In the genomic region with DNA sequence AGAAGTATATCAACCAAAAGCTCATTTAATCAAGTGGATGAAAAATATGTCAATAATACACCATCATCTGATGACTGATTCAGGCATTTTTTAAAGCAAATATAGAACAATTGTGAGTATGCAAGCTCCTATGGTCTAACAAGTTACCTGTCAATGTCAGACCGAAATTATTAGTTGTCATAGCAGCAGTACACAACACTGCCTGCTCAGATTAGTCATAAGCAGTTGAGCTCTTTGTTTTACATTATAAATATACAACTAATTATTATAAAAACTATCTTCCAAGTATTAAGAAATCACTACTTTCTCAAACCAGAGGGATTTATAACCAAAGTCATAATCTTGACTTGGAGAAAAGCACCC, we compare ENCODE assay signal across 10 cellular contexts.
DNase-seq lines count a peak whose midpoint lies in the region; ATAC-seq and TF ChIP-seq lines count a peak whose summit lies in the region.
"Had no signal": no experiment of that assay in that cellular context is flagged by ENCODE, and none has a peak within 500 bp of the region (broad histone marks: within the 10 kb centered on the region; RNA-seq: fewer than 3 reads in every experiment).

No MANE protein-coding gene starts in this region.

- H3K27ac ChIP-seq in spleen: peak overlapping the region; percentile 22 to 93 (median 84)

- ATAC-seq in HG03159 (IDR thresholded peaks at IDR 0.05; ENCODE audit: unreplicated experiment): peak; percentile 34
- no peak for ATAC-seq in HG03354 (IDR thresholded peaks at IDR 0.05; ENCODE audit: poor library complexity, severe bottlenecking, unreplicated experiment)

- H3K9me3 ChIP-seq in spleen: no peaks in the 10 kb centered on the region

- no peaks in the 10 kb centered on the region for H3K9me3 Mint-ChIP-seq in T-helper 2 cell treated with Interferon-gamma antibody and Interleukin-4, amounts not matched to agents 5 μg/mL and 100 μg/mL, for 36 hours

- H3K27ac Mint-ChIP-seq in T-helper 2 cell treated with Interferon-gamma antibody and Interleukin-4, amounts not matched to agents 5 μg/mL and 100 μg/mL, for 36 hours: peak overlapping the region; percentile 83

- TF ChIP-seq POLR2A in spleen (IDR thresholded peaks at IDR 0.05): no peak

- H3K4me1 Mint-ChIP-seq in T-helper 2 cell treated with Interferon-gamma antibody and Interleukin-4, amounts not matched to agents 5 μg/mL and 100 μg/mL, for 36 hours (ENCODE audit: low read depth): peaks cover 75% of the 10 kb centered on the region

- WGBS in spleen, 5 donors: 37 to 52% (median 48%) methylated on average over 1 of the region's 1 CpG

- H3K27me3 Mint-ChIP-seq in T-helper 2 cell treated with Interferon-gamma antibody and Interleukin-4, amounts not matched to agents 5 μg/mL and 100 μg/mL, for 36 hours (ENCODE audit: low read depth): no peaks in the 10 kb centered on the region

- peaks cover 54% of the 10 kb centered on the region for H3K36me3 Mint-ChIP-seq in T-helper 2 cell treated with Interferon-gamma antibody and Interleukin-4, amounts not matched to agents 5 μg/mL and 100 μg/mL, for 36 hours (ENCODE audit: low read depth)

- no peak for DNase-seq in T-helper 2 cell treated with Interferon-gamma antibody and Interleukin-4, amounts not matched to agents 5 μg/mL and 100 μg/mL, for 36 hours (ENCODE audit: low spot score)
- peak; percentile 18 for DNase-seq in fibroblast of mammary gland (ENCODE audit: low read depth)
- DNase-seq in spleen: no peak
- no peak for DNase-seq in SHP77 treated with DMSO at 0.1 percent for 48 hours (lab: John Stamatoyannopoulos, UW)
- no peak for DNase-seq in stimulated activated naive CD4-positive, alpha-beta T cell treated with Interleukin-2 at 50 U/mL for 16 hours (lab: John Stamatoyannopoulos, UW)
- DNase-seq: activated CD4-positive, alpha-beta T cell treated with anti-CD3 and anti-CD28 coated beads, Interleukin-2, amount 50 U/mL, for 1 hour; cortex of kidney; OCI-M1 had no signal

- TF ChIP-seq CTCF in fibroblast of mammary gland (conservative IDR thresholded peaks at IDR 0.05; ENCODE audit: control insufficient read depth, insufficient read depth, low read depth, low read length) (no peak), spleen (IDR thresholded peaks at IDR 0.05 in 8 of 11, conservative IDR thresholded peaks at IDR 0.05 in 3 of 11) (no peak)

- H3K27me3 ChIP-seq in spleen (replicated peaks in 1 of 7): no peaks in the 10 kb centered on the region

- H3K36me3 ChIP-seq in spleen: no peaks in the 10 kb centered on the region

- intact Hi-C loops in spleen (cut with DNase I; ENCODE audit: low total_unique reads): no loop called here

- H3K4me3 ChIP-seq in fibroblast of mammary gland (ENCODE audit: control insufficient read depth, low read depth, low read length) (no peak overlapping the region), spleen (peak overlapping the region in 1 of 8 donors; percentile 51)

- H3K4me1 ChIP-seq in spleen: peaks cover 63 to 100% (median 91%) of the 10 kb centered on the region in 6 donors

- H3K4me3 Mint-ChIP-seq in T-helper 2 cell treated with Interferon-gamma antibody and Interleukin-4, amounts not matched to agents 5 μg/mL and 100 μg/mL, for 36 hours: peak overlapping the region; percentile 54
